ENCODE assay signal across 22 cellular contexts in the genomic region with DNA sequence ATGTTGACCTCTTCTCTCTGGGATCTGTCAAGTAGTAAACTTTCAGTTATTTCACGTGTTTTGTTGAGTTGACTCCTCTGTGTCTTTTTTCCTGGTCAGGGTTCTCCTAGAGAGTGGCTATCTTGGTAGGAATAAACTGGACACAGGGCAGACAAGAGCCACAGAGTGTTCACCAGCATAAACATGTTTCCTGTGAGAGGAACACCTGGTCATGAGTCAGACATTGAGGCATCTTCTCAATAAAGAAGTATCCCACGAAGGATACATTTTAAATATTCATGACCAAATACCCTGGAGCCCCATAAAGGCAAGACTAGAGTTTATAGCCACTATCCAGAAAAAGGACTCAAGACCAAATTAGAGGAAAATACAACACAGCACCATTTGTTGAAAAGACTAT.
"Had no signal": no experiment of that assay in that cellular context is flagged by ENCODE, and none has a peak within 500 bp of the region (broad histone marks: within the 10 kb centered on the region; RNA-seq: fewer than 3 reads in every experiment).

No MANE protein-coding gene starts in this region.

- H3K4me3 ChIP-seq: colonic mucosa, coronary artery, dorsolateral prefrontal cortex, esophagus muscularis mucosa, esophagus squamous epithelium, gastrocnemius medialis, gastroesophageal sphincter, heart left ventricle, heart right ventricle, hepatocyte had no signal

- H3K36me3 ChIP-seq: colonic mucosa, esophagus muscularis mucosa, esophagus squamous epithelium, gastrocnemius medialis, gastroesophageal sphincter, heart left ventricle, heart right ventricle had no signal

- DNase-seq: colonic mucosa; cortex of kidney; dorsolateral prefrontal cortex; effector CD4-positive, alpha-beta T cell; effector CD8-positive, alpha-beta T cell; effector memory CD4-positive, alpha-beta T cell; effector memory CD8-positive, alpha-beta T cell; endodermal cell; erythroblast; esophagus squamous epithelium; foreskin melanocyte; gastrocnemius medialis; glutamatergic neuron; head of caudate nucleus; heart left ventricle; heart right ventricle had no signal

- H3K9me3 ChIP-seq: colonic mucosa had no signal

- ATAC-seq: effector memory CD8-positive, alpha-beta T cell; esophagus mucosa; gastrocnemius medialis; gastroesophageal sphincter; heart left ventricle; heart right ventricle had no signal

- H3K27ac ChIP-seq: colonic mucosa, coronary artery, dorsolateral prefrontal cortex, epithelial cell of prostate, esophagus muscularis mucosa, esophagus squamous epithelium, gastrocnemius medialis, gastroesophageal sphincter, heart left ventricle, heart right ventricle, hepatocyte had no signal

- H3K4me1 ChIP-seq: colonic mucosa, esophagus muscularis mucosa, esophagus squamous epithelium, gastrocnemius medialis, gastroesophageal sphincter, heart left ventricle, heart right ventricle had no signal

- H3K27me3 ChIP-seq: colonic mucosa, dorsolateral prefrontal cortex, esophagus muscularis mucosa, esophagus squamous epithelium, gastrocnemius medialis, gastroesophageal sphincter, heart right ventricle, hepatocyte had no signal
